Comparison of ENCODE assay signal across 12 cellular contexts in genomic region chr1:16749910-16750888, GRCh38. TPM values are rescaled to one million over a fixed set of nuclear protein-coding genes. Genes with fewer than 3 reads are reported as not detected.
DNase-seq lines count a peak whose midpoint lies in the region; ATAC-seq and TF ChIP-seq lines count a peak whose summit lies in the region.
"Not testable (repeated sequence)": the region's sequence is repeated elsewhere in the genome, so short reads cannot be mapped to it uniquely, and the experiment has no call there.
"Had no signal": no experiment of that assay in that cellular context is flagged by ENCODE, and none has a peak within 500 bp of the region (broad histone marks: within the 10 kb centered on the region; RNA-seq: fewer than 3 reads in every experiment).

No MANE protein-coding gene starts in this region.

- not testable (repeated sequence) for H3K36me3 Mint-ChIP-seq in T-cell; activated T-cell treated with anti-CD3 and anti-CD28 coated beads, Interleukin-2, amount 50 U/mL, for 72 hours (ENCODE audit: insufficient read depth in 2 of 2); effector memory CD8-positive, alpha-beta T cell (ENCODE audit: insufficient read depth); naive B cell; stimulated activated memory B cell treated with anti-CD40 and anti-IgM and Interleukin-4, amounts not matched to agents 10 μg/mL and 1 μg/mL and 100 μg/mL, for 72 hours

- H3K4me3 ChIP-seq in HCT116 (replicated peaks in 1 of 2; ENCODE audit: low read depth in 1 of 2, low read length in 2 of 2): not testable (repeated sequence)

- intact Hi-C loops in HCT116 (cut with micrococcal nuclease); left colon (cut with DNase I, micrococcal nuclease): not testable (repeated sequence)

- not testable (repeated sequence) for H3K9me3 Mint-ChIP-seq in T-cell; activated T-cell treated with anti-CD3 and anti-CD28 coated beads, Interleukin-2, amount 50 U/mL, for 72 hours; effector memory CD8-positive, alpha-beta T cell; naive B cell; stimulated activated memory B cell treated with anti-CD40 and anti-IgM and Interleukin-4, amounts not matched to agents 10 μg/mL and 1 μg/mL and 100 μg/mL, for 72 hours

- not testable (repeated sequence) for H3K27ac Mint-ChIP-seq in T-cell; activated T-cell treated with anti-CD3 and anti-CD28 coated beads, Interleukin-2, amount 50 U/mL, for 72 hours; effector memory CD8-positive, alpha-beta T cell; naive B cell; stimulated activated memory B cell treated with anti-CD40 and anti-IgM and Interleukin-4, amounts not matched to agents 10 μg/mL and 1 μg/mL and 100 μg/mL, for 72 hours

- TF ChIP-seq POLR2A in HCT116 (IDR thresholded peaks at IDR 0.05; ENCODE audit: borderline replicate concordance, extremely low read depth, insufficient read depth, insufficient read length): not testable (repeated sequence)

- RAD21 ChIA-PET in HCT116 (lab: Charles Lee; ENCODE audit: low non-redundant PET in 1 of 2, low total read pairs in 2 of 2, uncharacterized antibody in 2 of 2, unreplicated experiment in 2 of 2): not testable (repeated sequence)

- not testable (repeated sequence) for H3K4me3 Mint-ChIP-seq in T-cell; activated T-cell treated with anti-CD3 and anti-CD28 coated beads, Interleukin-2, amount 50 U/mL, for 72 hours; effector memory CD8-positive, alpha-beta T cell; naive B cell; stimulated activated memory B cell treated with anti-CD40 and anti-IgM and Interleukin-4, amounts not matched to agents 10 μg/mL and 1 μg/mL and 100 μg/mL, for 72 hours

- H3K27me3 Mint-ChIP-seq in T-cell; activated T-cell treated with anti-CD3 and anti-CD28 coated beads, Interleukin-2, amount 50 U/mL, for 72 hours (ENCODE audit: low read depth); effector memory CD8-positive, alpha-beta T cell; naive B cell; stimulated activated memory B cell treated with anti-CD40 and anti-IgM and Interleukin-4, amounts not matched to agents 10 μg/mL and 1 μg/mL and 100 μg/mL, for 72 hours: not testable (repeated sequence)

- not testable (repeated sequence) for DNase-seq in HCT116 (ENCODE audit: low read depth, low spot score); T-cell; activated T-cell treated with anti-CD3 and anti-CD28 coated beads, Interleukin-2, amount 50 U/mL, for 72 hours; effector memory CD8-positive, alpha-beta T cell; left colon; naive B cell

- BruUV-seq in HCT116 (replicated peaks; lab: Mats Ljungman, UMichigan): TSS peak; percentile 75

- H3K36me3 ChIP-seq in HCT116 (ENCODE audit: control insufficient read depth in 1 of 2, insufficient read depth in 2 of 2, low read length in 2 of 2): not testable (repeated sequence)

- not testable (repeated sequence) for H3K4me1 ChIP-seq in HCT116 (ENCODE audit: control insufficient read depth in 1 of 2, insufficient read depth in 2 of 2, low read length in 2 of 2)

- H3K9me2 ChIP-seq in HCT116 (ENCODE audit: insufficient read depth): not testable (repeated sequence)

- POLR2A ChIA-PET in HCT116 (lab: Charles Lee); T-cell (lab: Charles Lee): not testable (repeated sequence)

- CTCF ChIA-PET in HCT116 (lab: Charles Lee); T-cell (lab: Charles Lee): not testable (repeated sequence)

- TF ChIP-seq RAD21 in HCT116 (IDR thresholded peaks at IDR 0.05; ENCODE audit: low read depth): not testable (repeated sequence)

- H3K4me1 Mint-ChIP-seq in T-cell; activated T-cell treated with anti-CD3 and anti-CD28 coated beads, Interleukin-2, amount 50 U/mL, for 72 hours (ENCODE audit: low read depth); effector memory CD8-positive, alpha-beta T cell (ENCODE audit: low read depth in 2 of 2); naive B cell; stimulated activated memory B cell treated with anti-CD40 and anti-IgM and Interleukin-4, amounts not matched to agents 10 μg/mL and 1 μg/mL and 100 μg/mL, for 72 hours: not testable (repeated sequence)

- not testable (repeated sequence) for H2AFZ ChIP-seq in HCT116 (ENCODE audit: low read depth, low read length, poor library complexity, severe bottlenecking)

- not testable (repeated sequence) for H3K79me2 ChIP-seq in HCT116 (ENCODE audit: insufficient read depth, low read length)

- not testable (repeated sequence) for H4K20me1 ChIP-seq in HCT116 (ENCODE audit: insufficient read depth)

- H3K4me2 ChIP-seq in HCT116 (ENCODE audit: low read length): not testable (repeated sequence)

- ATAC-seq in HCT116 (peak; percentile 96), T-cell (replicated peaks in 1 of 4) (peak in 3 of 4 experiments; percentile 65 to 81 (median 73)), left colon (peak; percentile 84), naive B cell (ENCODE audit: low read depth in 2 of 2) (peak; percentile 85 to 91)
- ATAC-seq in activated T-cell treated with anti-CD3 and anti-CD28 coated beads, Interleukin-2, amount 50 U/mL, for 72 hours (replicated peaks in 1 of 2): peak; percentile 82 to 87
- peak; percentile 69 for ATAC-seq in effector memory CD8-positive, alpha-beta T cell (replicated peaks)
- ATAC-seq in stimulated activated memory B cell treated with anti-CD40 and anti-IgM and Interleukin-4, amounts not matched to agents 10 μg/mL and 1 μg/mL and 100 μg/mL, for 72 hours: peak; percentile 79

- not testable (repeated sequence) for H3K27me3 ChIP-seq in HCT116 (ENCODE audit: insufficient read depth, low read length)

- H3K27ac ChIP-seq in HCT116 (ENCODE audit: low read depth, low read length): not testable (repeated sequence)

- not testable (repeated sequence) for H3K9me3 ChIP-seq in HCT116 (ENCODE audit: control insufficient read depth in 1 of 2, insufficient read depth in 1 of 2, low read depth in 1 of 2, low read length in 2 of 2)

- TF ChIP-seq CTCF in HCT116 (IDR thresholded peaks at IDR 0.05 in 2 of 3, conservative IDR thresholded peaks at IDR 0.05 in 1 of 3; ENCODE audit: borderline replicate concordance in 1 of 3, insufficient read depth in 1 of 3, low read depth in 2 of 3, low read length in 2 of 3): not testable (repeated sequence)

- H3K9ac ChIP-seq in HCT116 (ENCODE audit: low read length): not testable (repeated sequence)

RNA-seq across cellular contexts. Expression of gene RNU1-4, which starts 9.9 kb away (rescaled TPM):
- total RNA-seq in HCT116 (2021; ENCODE audit: unreplicated experiment): 1,685 TPM
- 8.8 and 29.6 TPM in 2 replicates for polyA plus RNA-seq in HCT116 (2012)
- 1,000 to 10,000 TPM; 2,148 to 4,743 (median 3,650) TPM for total RNA-seq in T-cell
- 1,000 to 10,000 TPM; 1,100 to 1,278 TPM for total RNA-seq in activated T-cell treated with anti-CD3 and anti-CD28 coated beads, Interleukin-2, amount 50 U/mL, for 72 hours
- 1,000 to 10,000 TPM; 3,977 to 5,589 TPM for total RNA-seq in left colon
- 10 to 100 TPM in 4 of 6 donors, not detected in 2; 27.4 to 56.9 (median 45.9) TPM for polyA plus RNA-seq in naive B cell (ENCODE audit: low read depth in 6 of 6)
- total RNA-seq: HT1080, LHCN-M2 had no signal
- polyA plus RNA-seq: AG04450; CD4-positive, alpha-beta memory T cell; IgD-negative memory B cell had no signal
